Comparison of ENCODE assay signal across 21 cellular contexts in genomic region chr20:46169245-46170171, GRCh38. TPM values are rescaled to one million over a fixed set of nuclear protein-coding genes. Genes with fewer than 3 reads are reported as not detected.
A peak's percentile ranks its signal among the peaks of the same experiment; 100 is the strongest.
DNase-seq lines count a peak whose midpoint lies in the region; ATAC-seq and TF ChIP-seq lines count a peak whose summit lies in the region.
"Had no signal": no experiment of that assay in that cellular context is flagged by ENCODE, and none has a peak within 500 bp of the region (broad histone marks: within the 10 kb centered on the region; RNA-seq: fewer than 3 reads in every experiment).

No MANE protein-coding gene starts in this region.

- DNase-seq in mammary epithelial cell (peak; percentile 9), breast epithelium (ENCODE audit: low spot score in 2 of 2) (no peak), NCI-H69 (lab: John Stamatoyannopoulos, UW) (peak; percentile 67), foreskin keratinocyte (peak; percentile 37 to 65), DMS 273 treated with DMSO at 0.1 percent for 48 hours (lab: John Stamatoyannopoulos, UW) (no peak), GDM1 (lab: John Stamatoyannopoulos, UW) (no peak), chondrocyte (ENCODE audit: low spot score) (no peak)
- no peak for DNase-seq in naive thymus-derived CD4-positive, alpha-beta T cell
- DNase-seq: Calu3; CD4-positive, alpha-beta memory T cell; DMS53; EL; KBM-7; NCI-H1105 treated with DMSO at 0.1 percent for 48 hours; NCI-H187 treated with DMSO at 0.1 percent for 48 hours; PC-3; RPMI8226; SIG-M5 had no signal

- no peak overlapping the region for H2AFZ ChIP-seq in mammary epithelial cell (ENCODE audit: low read depth, low read length)

- H3K27ac Mint-ChIP-seq in naive thymus-derived CD4-positive, alpha-beta T cell = no peak overlapping the region
- no peak overlapping the region for H3K27ac Mint-ChIP-seq in chondrocyte (ENCODE audit: unreplicated experiment)

- 32% methylated on average over 13 of the region's 13 CpGs for WGBS in mammary epithelial cell (ENCODE audit: low coverage, missing lambda C conversion rate)

- peak; percentile 21 for ATAC-seq in foreskin keratinocyte
- ATAC-seq in naive thymus-derived CD4-positive, alpha-beta T cell = no peak
- ATAC-seq: A549, HepG2, PC-3 had no signal

- dilution Hi-C loops in mammary epithelial cell (cut with HindIII; ENCODE audit: low sequenced_read_pairs) = no loop called here

- no peaks in the 10 kb centered on the region for H4K20me1 ChIP-seq in mammary epithelial cell (ENCODE audit: insufficient read depth, low read length)
- H4K20me1 ChIP-seq: BLaER1 had no signal

- no peaks in the 10 kb centered on the region for H3K36me3 ChIP-seq in mammary epithelial cell (ENCODE audit: insufficient read depth, low read length)
- no peaks in the 10 kb centered on the region for H3K36me3 ChIP-seq in breast epithelium
- H3K36me3 ChIP-seq in naive thymus-derived CD4-positive, alpha-beta T cell (ENCODE audit: control insufficient read depth in 2 of 3, insufficient read depth in 3 of 3, low read length in 3 of 3) = no peaks in the 10 kb centered on the region
- H3K36me3 ChIP-seq: BLaER1 had no signal

- no peak overlapping the region for H3K27ac ChIP-seq in mammary epithelial cell (ENCODE audit: insufficient read depth, low read depth, low read length)
- H3K27ac ChIP-seq in breast epithelium = no peak overlapping the region
- H3K27ac ChIP-seq in foreskin keratinocyte = no peak overlapping the region
- no peak overlapping the region for H3K27ac ChIP-seq in naive thymus-derived CD4-positive, alpha-beta T cell (ENCODE audit: low read depth, low read length)
- H3K27ac ChIP-seq: A549, BLaER1 had no signal

- in situ Hi-C loops in mammary epithelial cell (cut with MboI; ENCODE audit: low sequenced_read_pairs in 2 of 2) = no loop called here

- no peak overlapping the region for H3K9ac ChIP-seq in mammary epithelial cell (ENCODE audit: insufficient read depth, low read length)
- H3K9ac ChIP-seq: BLaER1 had no signal

- no TSS peak for BruUV-seq in mammary epithelial cell (replicated peaks; lab: Mats Ljungman, UMichigan)

- H3K4me2 ChIP-seq in mammary epithelial cell (ENCODE audit: insufficient read depth, low read depth, low read length) = no peak overlapping the region
- H3K4me2 ChIP-seq: A549, BLaER1 had no signal

- CTCF ChIA-PET in mammary epithelial cell (lab: Charles Lee; ENCODE audit: low non-redundant PET) = no interaction called here
- CTCF ChIA-PET in naive thymus-derived CD4-positive, alpha-beta T cell (lab: Charles Lee) = no interaction called here

- POLR2A ChIA-PET in naive thymus-derived CD4-positive, alpha-beta T cell (lab: Charles Lee) = no interaction called here

- no peaks in the 10 kb centered on the region for H3K79me2 ChIP-seq in mammary epithelial cell (ENCODE audit: insufficient read depth, low read length)

- H3K36me3 Mint-ChIP-seq in naive thymus-derived CD4-positive, alpha-beta T cell = no peaks in the 10 kb centered on the region
- H3K36me3 Mint-ChIP-seq in chondrocyte (ENCODE audit: low read depth) = no peaks in the 10 kb centered on the region
- H3K36me3 Mint-ChIP-seq: CD4-positive, alpha-beta memory T cell had no signal

- H3K9me3 ChIP-seq in mammary epithelial cell (replicated peaks; ENCODE audit: insufficient read depth, low read length) = no peaks in the 10 kb centered on the region
- no peaks in the 10 kb centered on the region for H3K9me3 ChIP-seq in breast epithelium
- H3K9me3 ChIP-seq in naive thymus-derived CD4-positive, alpha-beta T cell (ENCODE audit: control insufficient read depth in 2 of 3, low read length in 3 of 3) = no peaks in the 10 kb centered on the region
- H3K9me3 ChIP-seq: A549, BLaER1 had no signal

- no peaks in the 10 kb centered on the region for H3K4me1 Mint-ChIP-seq in naive thymus-derived CD4-positive, alpha-beta T cell
- H3K4me1 Mint-ChIP-seq in chondrocyte (ENCODE audit: low read depth) = no peaks in the 10 kb centered on the region
- H3K4me1 Mint-ChIP-seq: CD4-positive, alpha-beta memory T cell had no signal

- H3K9me3 Mint-ChIP-seq in naive thymus-derived CD4-positive, alpha-beta T cell = peaks cover 0 to 1% (median 0%) of the 10 kb centered on the region in 11 donors
- H3K9me3 Mint-ChIP-seq in chondrocyte (ENCODE audit: low read depth) = no peaks in the 10 kb centered on the region
- H3K9me3 Mint-ChIP-seq: CD4-positive, alpha-beta memory T cell had no signal

- H3K4me1 ChIP-seq in mammary epithelial cell (ENCODE audit: insufficient read depth, low read length) = no peaks in the 10 kb centered on the region
- H3K4me1 ChIP-seq in breast epithelium = no peaks in the 10 kb centered on the region
- H3K4me1 ChIP-seq in foreskin keratinocyte = no peaks in the 10 kb centered on the region
- no peaks in the 10 kb centered on the region for H3K4me1 ChIP-seq in naive thymus-derived CD4-positive, alpha-beta T cell (ENCODE audit: control insufficient read depth in 2 of 2, insufficient read depth in 2 of 2, low read length in 2 of 2)
- H3K4me1 ChIP-seq: A549, BLaER1 had no signal

- H3K4me3 ChIP-seq in mammary epithelial cell (replicated peaks in 1 of 3; ENCODE audit: insufficient read depth in 1 of 3, low read depth in 2 of 3, low read length in 3 of 3) (no peak overlapping the region), breast epithelium (no peak overlapping the region)
- no peak overlapping the region for H3K4me3 ChIP-seq in naive thymus-derived CD4-positive, alpha-beta T cell (ENCODE audit: low read length)
- H3K4me3 ChIP-seq: A549, BLaER1 had no signal

- no peak overlapping the region for H3K4me3 Mint-ChIP-seq in naive thymus-derived CD4-positive, alpha-beta T cell
- no peak overlapping the region for H3K4me3 Mint-ChIP-seq in chondrocyte (ENCODE audit: unreplicated experiment)
- H3K4me3 Mint-ChIP-seq: CD4-positive, alpha-beta memory T cell had no signal

- no peak for TF ChIP-seq POLR2A in breast epithelium (IDR thresholded peaks at IDR 0.05)

- intact Hi-C loops in mammary epithelial cell (cut with micrococcal nuclease) (no loop called here), breast epithelium (cut with DNase I; ENCODE audit: low total_unique reads) (no loop called here)
- intact Hi-C loops in naive thymus-derived CD4-positive, alpha-beta T cell (cut with micrococcal nuclease) = no loop called here

- no peak for TF ChIP-seq CTCF in mammary epithelial cell (conservative IDR thresholded peaks at IDR 0.05 in 1 of 2, IDR thresholded peaks at IDR 0.05 in 1 of 2; ENCODE audit: extremely low read depth in 1 of 2, insufficient read depth in 1 of 2, low read depth in 1 of 2, low read length in 2 of 2)
- TF ChIP-seq CTCF in breast epithelium (IDR thresholded peaks at IDR 0.05) = no peak
- TF ChIP-seq CTCF in foreskin keratinocyte (conservative IDR thresholded peaks at IDR 0.05) = no peak
- no peak for TF ChIP-seq CTCF in chondrocyte (IDR thresholded peaks at IDR 0.05)

- peaks cover 23 to 50% (median 40%) of the 10 kb centered on the region in 5 donors for H3K27me3 Mint-ChIP-seq in naive thymus-derived CD4-positive, alpha-beta T cell
- H3K27me3 Mint-ChIP-seq in chondrocyte (ENCODE audit: low read depth) = peaks cover 68% of the 10 kb centered on the region

- H3K27me3 ChIP-seq in mammary epithelial cell (ENCODE audit: insufficient read depth, low read length) = peaks cover 9% of the 10 kb centered on the region
- H3K27me3 ChIP-seq in breast epithelium = peaks cover 9 to 41% of the 10 kb centered on the region in 2 donors
- peaks cover 46% of the 10 kb centered on the region for H3K27me3 ChIP-seq in foreskin keratinocyte
- H3K27me3 ChIP-seq in naive thymus-derived CD4-positive, alpha-beta T cell (ENCODE audit: control insufficient read depth in 2 of 2, insufficient read depth in 2 of 2, low read length in 2 of 2) = peaks cover 0 to 11% of the 10 kb centered on the region in 2 donors

RNA-seq across cellular contexts. Expression of gene CD40, which starts 51.4 kb away (rescaled TPM):
- total RNA-seq in mammary epithelial cell = 1 to 10 TPM in 1 of 2 donors, not detected in 1; 3.2 TPM
- polyA plus RNA-seq in mammary epithelial cell = 14.9 TPM
- 0.31 TPM for polyA minus RNA-seq in mammary epithelial cell
- total RNA-seq in breast epithelium = 10 to 100 TPM; 11.7 to 21.6 (median 17.0) TPM
- 10.9 and 14.3 TPM in 2 replicates for total RNA-seq in foreskin keratinocyte
- 14.6 and 20.6 TPM in 2 replicates for polyA plus RNA-seq in foreskin keratinocyte
- 1 to 10 TPM; 1.7 to 10.0 (median 4.0) TPM for total RNA-seq in naive thymus-derived CD4-positive, alpha-beta T cell
- 1 to 10 TPM; 4.0 to 5.2 TPM for polyA plus RNA-seq in naive thymus-derived CD4-positive, alpha-beta T cell
- total RNA-seq in chondrocyte = 2.4 to 2.5 TPM in 2 of 3 replicates, not detected in the other

Comparison
In these comparisons a context has a peak if more than half of its experiments do, and no peak if none do; other contexts are left out.
1. DNase-seq: peak in mammary epithelial cell (single experiment), NCI-H69 (single experiment) and foreskin keratinocyte (2 of 2); none in breast epithelium (0 of 2), DMS 273 treated with DMSO at 0.1 percent for 48 hours (single experiment), naive thymus-derived CD4-positive, alpha-beta T cell (0 of 9), GDM1 (single experiment) and chondrocyte (single experiment).